Comparison of ENCODE assay signal across 14 cellular contexts in the genomic region with DNA sequence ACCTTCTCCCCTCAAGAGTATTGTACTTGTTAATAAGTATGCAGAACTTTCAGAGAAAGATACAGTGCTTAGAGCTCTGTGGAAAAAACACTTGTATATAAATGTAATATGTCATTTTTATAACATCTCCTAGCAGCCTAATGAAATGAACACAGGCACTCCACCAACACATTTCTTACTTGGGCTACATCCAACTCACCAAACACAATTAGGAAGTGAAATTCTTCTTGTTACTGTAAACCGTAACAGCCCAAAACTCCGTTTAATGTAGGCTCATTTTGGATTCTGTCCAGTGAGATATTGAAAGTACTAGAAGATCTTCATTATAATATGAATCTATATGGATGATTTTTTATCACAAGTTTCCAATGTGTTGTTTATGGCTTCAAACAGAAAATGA.
DNase-seq lines count a peak whose midpoint lies in the region; ATAC-seq, FAIRE-seq and TF ChIP-seq lines count a peak whose summit lies in the region.
"Had no signal": no experiment of that assay in that cellular context is flagged by ENCODE, and none has a peak within 500 bp of the region (broad histone marks: within the 10 kb centered on the region; RNA-seq: fewer than 3 reads in every experiment).

No MANE protein-coding gene starts in this region.

- H3K36me3 Mint-ChIP-seq in progenitor cell of endocrine pancreas (ENCODE audit: insufficient read depth) (no peaks in the 10 kb centered on the region), T-helper 17 cell (ENCODE audit: low read depth) (no peaks in the 10 kb centered on the region)
- H3K36me3 Mint-ChIP-seq: WTC11 had no signal

- H3K27me3 ChIP-seq in sigmoid colon, result no peaks in the 10 kb centered on the region

- peak overlapping the region in 3 of 4 donors; percentile 52 to 70 (median 67) for H3K27ac ChIP-seq in sigmoid colon
- H3K27ac ChIP-seq: A549 had no signal

- intact Hi-C loops in sigmoid colon (cut with DNase I), result loop anchor here (10.0 kb wide), 2 partner anchors 94 to 514 kb away; no protein-coding TSS in a partner anchor

- peaks cover 0 to 22% (median 18%) of the 10 kb centered on the region in 4 donors for H3K4me1 ChIP-seq in sigmoid colon
- H3K4me1 ChIP-seq: A549 had no signal

- 12 to 13% methylated on average over 2 of the region's 2 CpGs for WGBS in sigmoid colon, 2 donors

- no peaks in the 10 kb centered on the region for H3K9me3 Mint-ChIP-seq in progenitor cell of endocrine pancreas (ENCODE audit: low read depth)
- H3K9me3 Mint-ChIP-seq: WTC11 had no signal

- peak; percentile 4 to 21 for DNase-seq in NCI-H446 (lab: John Stamatoyannopoulos, UW)
- DNase-seq in NCI-H446 treated with DMSO at 0.1 percent for 48 hours (lab: John Stamatoyannopoulos, UW), result no peak
- DNase-seq in KG1 (lab: John Stamatoyannopoulos, UW), result peak; percentile 56
- DNase-seq in sigmoid colon, result no peak
- DNase-seq in progenitor cell of endocrine pancreas (ENCODE audit: low spot score, unreplicated experiment), result no peak
- no peak for DNase-seq in T-helper 17 cell
- DNase-seq: activated gamma-delta T cell treated with Interleukin-2 at 50 U/mL for 16 hours; stimulated activated naive CD8-positive, alpha-beta T cell treated with anti-CD3 and anti-CD28 coated beads, Interleukin-15, Interleukin-2, amounts not matched to agents 100 U/mL and 50 U/mL, for 24 hours had no signal

- H3K4me1 Mint-ChIP-seq in progenitor cell of endocrine pancreas (ENCODE audit: low read depth) (no peaks in the 10 kb centered on the region), T-helper 17 cell (no peaks in the 10 kb centered on the region)
- H3K4me1 Mint-ChIP-seq: neural crest cell, WTC11 had no signal

- no peaks in the 10 kb centered on the region for H3K9me3 ChIP-seq in sigmoid colon
- H3K9me3 ChIP-seq in T-helper 17 cell (ENCODE audit: control insufficient read depth, low read length, poor library complexity, severe bottlenecking), result no peaks in the 10 kb centered on the region
- H3K9me3 ChIP-seq: A549 had no signal

- no peak for TF ChIP-seq POLR2A in sigmoid colon (IDR thresholded peaks at IDR 0.05)

- peak; percentile 37 for FAIRE-seq in TTC549 (lab: Jason Lieb, UNC)
- FAIRE-seq: A549 had no signal

- ATAC-seq in GM18517 (IDR thresholded peaks at IDR 0.05; ENCODE audit: unreplicated experiment) (no peak), T-helper 17 cell (no peak)
- ATAC-seq: A549; sciatic nerve; stimulated activated naive CD8-positive, alpha-beta T cell treated with anti-CD3 and anti-CD28 coated beads, Interleukin-15, Interleukin-2, amounts not matched to agents 100 U/mL and 50 U/mL, for 24 hours; WTC11 had no signal

- H3K27ac Mint-ChIP-seq in progenitor cell of endocrine pancreas (no peak overlapping the region), T-helper 17 cell (no peak overlapping the region)
- H3K27ac Mint-ChIP-seq: WTC11 had no signal

- H3K4me3 Mint-ChIP-seq in progenitor cell of endocrine pancreas (ENCODE audit: low read depth) (no peak overlapping the region), T-helper 17 cell (no peak overlapping the region)
- H3K4me3 Mint-ChIP-seq: neural crest cell, WTC11 had no signal

- no peaks in the 10 kb centered on the region for H3K36me3 ChIP-seq in sigmoid colon

- no peak for TF ChIP-seq EP300 in sigmoid colon (IDR thresholded peaks at IDR 0.05)

- H3K27me3 Mint-ChIP-seq in progenitor cell of endocrine pancreas (no peaks in the 10 kb centered on the region), T-helper 17 cell (no peaks in the 10 kb centered on the region)

- TF ChIP-seq CTCF in sigmoid colon (IDR thresholded peaks at IDR 0.05) (no peak), progenitor cell of endocrine pancreas (IDR thresholded peaks at IDR 0.05; ENCODE audit: unreplicated experiment) (no peak)

- peak overlapping the region in 2 of 4 donors; percentile 8 to 12 for H3K4me3 ChIP-seq in sigmoid colon
- H3K4me3 ChIP-seq: A549 had no signal

Comparison
In these comparisons a context has a peak if more than half of its experiments do, and no peak if none do; other contexts are left out.
1. DNase-seq: peak in NCI-H446 (2 of 2) and KG1 (single experiment); none in NCI-H446 treated with DMSO at 0.1 percent for 48 hours (single experiment), sigmoid colon (single experiment), progenitor cell of endocrine pancreas (single experiment) and T-helper 17 cell (0 of 3).